In genomic region chr1:198902616-198903140, GRCh38 we compare ENCODE assay signal across 13 cellular contexts.
DNase-seq lines count a peak whose midpoint lies in the region; ATAC-seq and TF ChIP-seq lines count a peak whose summit lies in the region.
"Had no signal": no experiment of that assay in that cellular context is flagged by ENCODE, and none has a peak within 500 bp of the region (broad histone marks: within the 10 kb centered on the region; RNA-seq: fewer than 3 reads in every experiment).

No MANE protein-coding gene starts in this region.

- peaks cover 90% of the 10 kb centered on the region for H3K4me1 Mint-ChIP-seq in brain

- no peak overlapping the region for H2AK5ac ChIP-seq in mesenchymal stem cell (ENCODE audit: low read length, severe bottlenecking)

- H3K9ac ChIP-seq in mesenchymal stem cell (ENCODE audit: low read length) = no peak overlapping the region

- H4K91ac ChIP-seq in mesenchymal stem cell (ENCODE audit: low read length) = no peak overlapping the region

- H3K27ac ChIP-seq in left ventricle myocardium inferior (replicated peaks) (peak overlapping the region; percentile 65), mesenchymal stem cell (ENCODE audit: low read length, poor library complexity, severe bottlenecking) (no peak overlapping the region)
- H3K27ac ChIP-seq: cardiac muscle cell, esophagus squamous epithelium, neutrophil had no signal

- no peak for DNase-seq in left ventricle myocardium inferior
- DNase-seq in cardiac septum (ENCODE audit: low spot score) = no peak
- DNase-seq in mesenchymal stem cell = no peak
- no peak for DNase-seq in iPS-NIHi7 (ENCODE audit: extremely low spot score)
- DNase-seq in T-helper 1 cell = no peak
- DNase-seq: activated effector memory CD4-positive, alpha-beta T cell treated with Interleukin-2 at 50 U/mL for 16 hours; esophagus squamous epithelium had no signal

- no peaks in the 10 kb centered on the region for H3K27me3 Mint-ChIP-seq in brain

- ATAC-seq in esophagus mucosa (no peak), HG03521 (IDR thresholded peaks at IDR 0.05; ENCODE audit: unreplicated experiment) (no peak)

- no peak overlapping the region for H3K4ac ChIP-seq in mesenchymal stem cell (ENCODE audit: low read depth in 1 of 2, low read length in 2 of 2)

- H3K4me3 Mint-ChIP-seq in brain = peak overlapping the region; percentile 49 to 84 (median 76)

- H3K9me3 ChIP-seq in left ventricle myocardium inferior (replicated peaks) (no peaks in the 10 kb centered on the region), mesenchymal stem cell (ENCODE audit: control insufficient read depth, low read length) (no peaks in the 10 kb centered on the region)
- H3K9me3 ChIP-seq: esophagus squamous epithelium, HAP-1, neutrophil had no signal

- no peak overlapping the region for H2AFZ ChIP-seq in mesenchymal stem cell (ENCODE audit: low read depth, low read length)

- H3K4me1 ChIP-seq in left ventricle myocardium inferior (peaks cover 52% of the 10 kb centered on the region), mesenchymal stem cell (ENCODE audit: control insufficient read depth, insufficient read depth, low read depth, low read length) (peaks cover 5% of the 10 kb centered on the region)

- H3K9me3 Mint-ChIP-seq in brain = no peaks in the 10 kb centered on the region

- 97% methylated on average over 4 of the region's 5 CpGs for WGBS in mesenchymal stem cell

- no peak overlapping the region for H2BK120ac ChIP-seq in mesenchymal stem cell (ENCODE audit: low read depth, low read length)

- peak overlapping the region; percentile 64 for H4K8ac ChIP-seq in mesenchymal stem cell (ENCODE audit: low read length)

- peaks cover 21% of the 10 kb centered on the region for H3K36me3 ChIP-seq in left ventricle myocardium inferior
- H3K36me3 ChIP-seq in mesenchymal stem cell (ENCODE audit: control insufficient read depth in 1 of 2, insufficient read depth in 2 of 2, low read depth in 1 of 2, low read length in 2 of 2) = peaks cover 2 to 20% of the 10 kb centered on the region in 2 experiments
- H3K36me3 ChIP-seq: cardiac muscle cell, esophagus squamous epithelium, neutrophil had no signal

- no peak overlapping the region for H3K14ac ChIP-seq in mesenchymal stem cell (ENCODE audit: low read length in 2 of 2)

- H2BK15ac ChIP-seq in mesenchymal stem cell (ENCODE audit: low read depth, poor library complexity, severe bottlenecking) = no peak overlapping the region

- H3K4me3 ChIP-seq in left ventricle myocardium inferior (no peak overlapping the region), mesenchymal stem cell (ENCODE audit: insufficient read depth in 1 of 2, low read depth in 1 of 2, low read length in 2 of 2) (no peak overlapping the region)
- H3K4me3 ChIP-seq: cardiac muscle cell, esophagus squamous epithelium, HAP-1 had no signal

- H3K27ac Mint-ChIP-seq in brain = peak overlapping the region; percentile 91 to 98 (median 94)

- peak overlapping the region in 1 of 2 experiments; percentile 89 for H2BK12ac ChIP-seq in mesenchymal stem cell (ENCODE audit: low read length in 2 of 2)

- TF ChIP-seq CTCF in left ventricle myocardium inferior (IDR thresholded peaks at IDR 0.05; ENCODE audit: borderline replicate concordance) = no peak
- TF ChIP-seq CTCF in brain (conservative IDR thresholded peaks at IDR 0.05) = no peak

- intact Hi-C loops in left ventricle myocardium inferior (cut with micrococcal nuclease) = no loop called here
- intact Hi-C loops in cardiac septum (cut with DNase I) = loop anchor here (5.0 kb wide), 1 partner anchor 35 kb away; no protein-coding TSS in a partner anchor

- peaks cover 36% of the 10 kb centered on the region for H3K36me3 Mint-ChIP-seq in brain

- H3K23ac ChIP-seq in mesenchymal stem cell (ENCODE audit: low read length in 2 of 2) = no peak overlapping the region

- no peak overlapping the region for H2BK5ac ChIP-seq in mesenchymal stem cell (ENCODE audit: low read depth, low read length, poor library complexity, severe bottlenecking)

- H3K27me3 ChIP-seq in left ventricle myocardium inferior (ENCODE audit: low read depth) = no peaks in the 10 kb centered on the region
- H3K27me3 ChIP-seq in mesenchymal stem cell (ENCODE audit: control insufficient read depth in 1 of 2, insufficient read depth in 1 of 2, low read length in 2 of 2) = no peaks in the 10 kb centered on the region
- H3K27me3 ChIP-seq: cardiac muscle cell, esophagus squamous epithelium, neutrophil had no signal

- no peaks in the 10 kb centered on the region for H3K79me1 ChIP-seq in mesenchymal stem cell (replicated peaks; ENCODE audit: low read length, poor library complexity, severe bottlenecking)

- H3K18ac ChIP-seq in mesenchymal stem cell (ENCODE audit: low read depth in 1 of 2, low read length in 2 of 2) = peak overlapping the region in 1 of 2 experiments; percentile 91

- no peak overlapping the region for H3K4me2 ChIP-seq in mesenchymal stem cell (ENCODE audit: low read length, poor library complexity, severe bottlenecking)
